Comparison of ENCODE assay signal across 1 cellular context in the genomic region with DNA sequence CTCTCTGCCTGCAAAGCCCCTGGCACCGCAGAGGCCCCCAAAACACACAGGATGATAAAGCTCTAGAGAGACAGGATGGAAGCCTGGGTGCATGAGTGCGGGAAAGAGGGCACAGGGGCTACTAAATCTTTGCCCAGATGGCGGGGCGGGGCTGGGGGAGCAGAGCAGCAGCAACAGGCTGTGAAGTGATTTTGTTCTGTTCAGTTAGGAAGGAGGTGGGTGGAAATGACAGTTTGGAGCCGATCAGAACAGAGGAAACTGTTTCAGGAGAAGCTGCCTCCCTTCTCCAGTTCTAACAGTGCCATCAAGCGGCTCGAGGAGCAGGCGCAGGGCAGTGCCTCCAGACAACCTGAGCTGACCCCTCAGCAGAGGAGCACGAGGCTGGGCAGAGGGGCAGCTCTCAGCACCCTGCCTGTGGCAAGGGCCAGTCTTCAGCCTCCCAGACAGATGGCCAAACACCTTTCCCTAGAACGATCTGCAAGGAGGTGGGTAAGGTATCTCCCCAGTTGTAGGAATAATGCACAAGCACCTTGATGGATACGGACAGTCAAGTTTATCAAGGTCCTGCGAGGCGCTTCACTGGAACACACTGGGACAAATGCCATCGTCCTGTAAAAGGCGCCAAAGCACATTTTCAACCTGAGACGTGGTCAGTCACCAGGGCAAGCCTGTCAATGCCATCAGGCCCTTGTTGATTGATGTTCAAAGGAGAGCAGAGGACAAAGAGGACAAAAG.
TF ChIP-seq lines count a peak whose summit lies in the region.

No MANE protein-coding gene starts in this region.

TF ChIP-seq in H1, 55 proteins besides CTCF, POLR2A, EP300 and RAD21 (continued from another document):
- TF ChIP-seq, protein P1, sequence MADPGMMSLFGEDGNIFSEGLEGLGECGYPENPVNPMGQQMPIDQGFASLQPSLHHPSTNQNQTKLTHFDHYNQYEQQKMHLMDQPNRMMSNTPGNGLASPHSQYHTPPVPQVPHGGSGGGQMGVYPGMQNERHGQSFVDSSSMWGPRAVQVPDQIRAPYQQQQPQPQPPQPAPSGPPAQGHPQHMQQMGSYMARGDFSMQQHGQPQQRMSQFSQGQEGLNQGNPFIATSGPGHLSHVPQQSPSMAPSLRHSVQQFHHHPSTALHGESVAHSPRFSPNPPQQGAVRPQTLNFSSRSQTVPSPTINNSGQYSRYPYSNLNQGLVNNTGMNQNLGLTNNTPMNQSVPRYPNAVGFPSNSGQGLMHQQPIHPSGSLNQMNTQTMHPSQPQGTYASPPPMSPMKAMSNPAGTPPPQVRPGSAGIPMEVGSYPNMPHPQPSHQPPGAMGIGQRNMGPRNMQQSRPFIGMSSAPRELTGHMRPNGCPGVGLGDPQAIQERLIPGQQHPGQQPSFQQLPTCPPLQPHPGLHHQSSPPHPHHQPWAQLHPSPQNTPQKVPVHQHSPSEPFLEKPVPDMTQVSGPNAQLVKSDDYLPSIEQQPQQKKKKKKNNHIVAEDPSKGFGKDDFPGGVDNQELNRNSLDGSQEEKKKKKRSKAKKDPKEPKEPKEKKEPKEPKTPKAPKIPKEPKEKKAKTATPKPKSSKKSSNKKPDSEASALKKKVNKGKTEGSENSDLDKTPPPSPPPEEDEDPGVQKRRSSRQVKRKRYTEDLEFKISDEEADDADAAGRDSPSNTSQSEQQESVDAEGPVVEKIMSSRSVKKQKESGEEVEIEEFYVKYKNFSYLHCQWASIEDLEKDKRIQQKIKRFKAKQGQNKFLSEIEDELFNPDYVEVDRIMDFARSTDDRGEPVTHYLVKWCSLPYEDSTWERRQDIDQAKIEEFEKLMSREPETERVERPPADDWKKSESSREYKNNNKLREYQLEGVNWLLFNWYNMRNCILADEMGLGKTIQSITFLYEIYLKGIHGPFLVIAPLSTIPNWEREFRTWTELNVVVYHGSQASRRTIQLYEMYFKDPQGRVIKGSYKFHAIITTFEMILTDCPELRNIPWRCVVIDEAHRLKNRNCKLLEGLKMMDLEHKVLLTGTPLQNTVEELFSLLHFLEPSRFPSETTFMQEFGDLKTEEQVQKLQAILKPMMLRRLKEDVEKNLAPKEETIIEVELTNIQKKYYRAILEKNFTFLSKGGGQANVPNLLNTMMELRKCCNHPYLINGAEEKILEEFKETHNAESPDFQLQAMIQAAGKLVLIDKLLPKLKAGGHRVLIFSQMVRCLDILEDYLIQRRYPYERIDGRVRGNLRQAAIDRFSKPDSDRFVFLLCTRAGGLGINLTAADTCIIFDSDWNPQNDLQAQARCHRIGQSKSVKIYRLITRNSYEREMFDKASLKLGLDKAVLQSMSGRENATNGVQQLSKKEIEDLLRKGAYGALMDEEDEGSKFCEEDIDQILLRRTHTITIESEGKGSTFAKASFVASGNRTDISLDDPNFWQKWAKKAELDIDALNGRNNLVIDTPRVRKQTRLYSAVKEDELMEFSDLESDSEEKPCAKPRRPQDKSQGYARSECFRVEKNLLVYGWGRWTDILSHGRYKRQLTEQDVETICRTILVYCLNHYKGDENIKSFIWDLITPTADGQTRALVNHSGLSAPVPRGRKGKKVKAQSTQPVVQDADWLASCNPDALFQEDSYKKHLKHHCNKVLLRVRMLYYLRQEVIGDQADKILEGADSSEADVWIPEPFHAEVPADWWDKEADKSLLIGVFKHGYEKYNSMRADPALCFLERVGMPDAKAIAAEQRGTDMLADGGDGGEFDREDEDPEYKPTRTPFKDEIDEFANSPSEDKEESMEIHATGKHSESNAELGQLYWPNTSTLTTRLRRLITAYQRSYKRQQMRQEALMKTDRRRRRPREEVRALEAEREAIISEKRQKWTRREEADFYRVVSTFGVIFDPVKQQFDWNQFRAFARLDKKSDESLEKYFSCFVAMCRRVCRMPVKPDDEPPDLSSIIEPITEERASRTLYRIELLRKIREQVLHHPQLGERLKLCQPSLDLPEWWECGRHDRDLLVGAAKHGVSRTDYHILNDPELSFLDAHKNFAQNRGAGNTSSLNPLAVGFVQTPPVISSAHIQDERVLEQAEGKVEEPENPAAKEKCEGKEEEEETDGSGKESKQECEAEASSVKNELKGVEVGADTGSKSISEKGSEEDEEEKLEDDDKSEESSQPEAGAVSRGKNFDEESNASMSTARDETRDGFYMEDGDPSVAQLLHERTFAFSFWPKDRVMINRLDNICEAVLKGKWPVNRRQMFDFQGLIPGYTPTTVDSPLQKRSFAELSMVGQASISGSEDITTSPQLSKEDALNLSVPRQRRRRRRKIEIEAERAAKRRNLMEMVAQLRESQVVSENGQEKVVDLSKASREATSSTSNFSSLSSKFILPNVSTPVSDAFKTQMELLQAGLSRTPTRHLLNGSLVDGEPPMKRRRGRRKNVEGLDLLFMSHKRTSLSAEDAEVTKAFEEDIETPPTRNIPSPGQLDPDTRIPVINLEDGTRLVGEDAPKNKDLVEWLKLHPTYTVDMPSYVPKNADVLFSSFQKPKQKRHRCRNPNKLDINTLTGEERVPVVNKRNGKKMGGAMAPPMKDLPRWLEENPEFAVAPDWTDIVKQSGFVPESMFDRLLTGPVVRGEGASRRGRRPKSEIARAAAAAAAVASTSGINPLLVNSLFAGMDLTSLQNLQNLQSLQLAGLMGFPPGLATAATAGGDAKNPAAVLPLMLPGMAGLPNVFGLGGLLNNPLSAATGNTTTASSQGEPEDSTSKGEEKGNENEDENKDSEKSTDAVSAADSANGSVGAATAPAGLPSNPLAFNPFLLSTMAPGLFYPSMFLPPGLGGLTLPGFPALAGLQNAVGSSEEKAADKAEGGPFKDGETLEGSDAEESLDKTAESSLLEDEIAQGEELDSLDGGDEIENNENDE (IDR thresholded peaks at IDR 0.05; ENCODE audit: insufficient replicate concordance, low read length), result no peak
- TF ChIP-seq CEBPB (IDR thresholded peaks at IDR 0.05; ENCODE audit: low read depth, low read length), result no peak
- 0 out of 2 replicates have a peak, but pooled peaks have one; percentile 27 for TF ChIP-seq SP4 (IDR thresholded peaks at IDR 0.05; ENCODE audit: low read length)
- peak; percentile 40; the same call in 1 of the 2 replicates for TF ChIP-seq BACH1 (IDR thresholded peaks at IDR 0.05; ENCODE audit: low read length)
- TF ChIP-seq E2F6 (IDR thresholded peaks at IDR 0.05), result peak; percentile 70
- peak; percentile 39; the same call in 1 of the 2 replicates for TF ChIP-seq BRCA1 (IDR thresholded peaks at IDR 0.05; ENCODE audit: low read depth, low read length)
- no peak for TF ChIP-seq PHF8 (conservative IDR thresholded peaks at IDR 0.05; ENCODE audit: low read depth, low read length)
- TF ChIP-seq HDAC6 (IDR thresholded peaks at IDR 0.05; ENCODE audit: low read depth, low read length), result no peak
- TF ChIP-seq NRF1 (IDR thresholded peaks at IDR 0.05; ENCODE audit: low read depth, low read length), result no peak
- no peak for TF ChIP-seq CHD2 (IDR thresholded peaks at IDR 0.05; ENCODE audit: low read length)
- TF ChIP-seq SP2 (IDR thresholded peaks at IDR 0.05; ENCODE audit: low read length), result no peak
- peak; percentile 22 for TF ChIP-seq CTBP2 (IDR thresholded peaks at IDR 0.05; ENCODE audit: borderline replicate concordance, insufficient read depth, insufficient read length, low read length)
- no peak; the same call in 1 of the 2 replicates for TF ChIP-seq RXRA (IDR thresholded peaks at IDR 0.05; ENCODE audit: insufficient read depth, low read depth, low read length)
- TF ChIP-seq NANOG (IDR thresholded peaks at IDR 0.05; ENCODE audit: insufficient read depth, low read depth, low read length, poor library complexity, severe bottlenecking), result no peak
- TF ChIP-seq SUZ12 (IDR thresholded peaks at IDR 0.05; ENCODE audit: low read length), result no peak
- peak; percentile 82 for TF ChIP-seq MAX (IDR thresholded peaks at IDR 0.05)
- no peak for TF ChIP-seq CBX5 (IDR thresholded peaks at IDR 0.05; ENCODE audit: low read depth, low read length)
